1 cellular context compared by ENCODE assay signal in genomic region chr15:75161788-75162414, GRCh38.
TF ChIP-seq lines count a peak whose summit lies in the region.

No MANE protein-coding gene starts in this region.

TF ChIP-seq in K562, 482 proteins besides CTCF, POLR2A, EP300 and RAD21 (continued from another document):
- TF ChIP-seq CEBPG (CRISPR knock-in tag; IDR thresholded peaks at IDR 0.05) (peak; percentile 67), CEBPG (tag; conservative IDR thresholded peaks at IDR 0.05 in 1 of 2, IDR thresholded peaks at IDR 0.05 in 1 of 2) (peak; percentile 49 to 85; a peak in 3 of 4 replicates), USF2 (CRISPR knock-in tag; IDR thresholded peaks at IDR 0.05) (no peak), RBM14 (IDR thresholded peaks at IDR 0.05; ENCODE audit: borderline replicate concordance, insufficient read depth, low read depth, low read length) (no peak), NRF1 (conservative IDR thresholded peaks at IDR 0.05 in 1 of 2, IDR thresholded peaks at IDR 0.05 in 1 of 2) (peak in 1 of 2 experiments; percentile 27; a peak in 2 of 4 replicates), TSHZ1 (CRISPR knock-in tag; IDR thresholded peaks at IDR 0.05) (no peak), ZBTB33 (CRISPR knock-in tag; IDR thresholded peaks at IDR 0.05) (peak; percentile 53), DACH1 (IDR thresholded peaks at IDR 0.05; ENCODE audit: partially characterized antibody) (peak; percentile 65)
